1 cellular context compared by ENCODE assay signal in the genomic region with DNA sequence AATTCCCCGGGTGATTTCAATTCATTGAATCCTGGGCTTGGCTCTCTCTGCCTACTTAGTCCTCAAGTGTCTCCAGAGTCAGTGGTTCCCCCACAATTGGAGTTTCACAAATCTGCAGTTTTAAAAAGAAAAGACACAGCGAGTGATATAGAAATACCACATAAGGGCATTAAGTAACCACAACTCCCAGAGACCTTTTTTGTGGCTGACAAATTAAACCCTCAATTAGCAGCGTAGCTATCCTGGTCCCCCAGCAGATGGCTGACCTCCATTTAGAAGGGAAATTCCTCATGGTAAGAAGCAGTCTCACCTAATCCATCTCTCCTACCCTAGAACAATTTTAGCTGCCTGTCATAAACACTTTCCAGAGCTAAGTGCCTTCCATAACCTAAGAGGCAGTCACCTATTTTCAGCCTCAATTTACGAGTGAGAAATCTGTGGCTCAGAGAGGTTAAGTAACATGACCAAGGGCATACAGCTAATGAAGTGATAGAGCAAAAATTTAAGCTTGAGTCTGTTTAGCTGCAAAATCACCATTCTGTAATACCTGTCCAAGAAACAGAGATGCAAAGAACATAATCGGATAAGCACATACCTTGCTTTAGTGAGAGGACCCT.
TF ChIP-seq lines count a peak whose summit lies in the region.

No MANE protein-coding gene starts in this region.

TF ChIP-seq in GM23338, 12 proteins besides CTCF, POLR2A, EP300 and RAD21:
- TF ChIP-seq, protein P1, sequence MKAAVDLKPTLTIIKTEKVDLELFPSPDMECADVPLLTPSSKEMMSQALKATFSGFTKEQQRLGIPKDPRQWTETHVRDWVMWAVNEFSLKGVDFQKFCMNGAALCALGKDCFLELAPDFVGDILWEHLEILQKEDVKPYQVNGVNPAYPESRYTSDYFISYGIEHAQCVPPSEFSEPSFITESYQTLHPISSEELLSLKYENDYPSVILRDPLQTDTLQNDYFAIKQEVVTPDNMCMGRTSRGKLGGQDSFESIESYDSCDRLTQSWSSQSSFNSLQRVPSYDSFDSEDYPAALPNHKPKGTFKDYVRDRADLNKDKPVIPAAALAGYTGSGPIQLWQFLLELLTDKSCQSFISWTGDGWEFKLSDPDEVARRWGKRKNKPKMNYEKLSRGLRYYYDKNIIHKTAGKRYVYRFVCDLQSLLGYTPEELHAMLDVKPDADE (IDR thresholded peaks at IDR 0.05): no peak
- no peak for TF ChIP-seq NANOG (IDR thresholded peaks at IDR 0.05; ENCODE audit: borderline replicate concordance)
- TF ChIP-seq JUNB (IDR thresholded peaks at IDR 0.05; ENCODE audit: unreplicated experiment): no peak
- TF ChIP-seq, protein P2, sequence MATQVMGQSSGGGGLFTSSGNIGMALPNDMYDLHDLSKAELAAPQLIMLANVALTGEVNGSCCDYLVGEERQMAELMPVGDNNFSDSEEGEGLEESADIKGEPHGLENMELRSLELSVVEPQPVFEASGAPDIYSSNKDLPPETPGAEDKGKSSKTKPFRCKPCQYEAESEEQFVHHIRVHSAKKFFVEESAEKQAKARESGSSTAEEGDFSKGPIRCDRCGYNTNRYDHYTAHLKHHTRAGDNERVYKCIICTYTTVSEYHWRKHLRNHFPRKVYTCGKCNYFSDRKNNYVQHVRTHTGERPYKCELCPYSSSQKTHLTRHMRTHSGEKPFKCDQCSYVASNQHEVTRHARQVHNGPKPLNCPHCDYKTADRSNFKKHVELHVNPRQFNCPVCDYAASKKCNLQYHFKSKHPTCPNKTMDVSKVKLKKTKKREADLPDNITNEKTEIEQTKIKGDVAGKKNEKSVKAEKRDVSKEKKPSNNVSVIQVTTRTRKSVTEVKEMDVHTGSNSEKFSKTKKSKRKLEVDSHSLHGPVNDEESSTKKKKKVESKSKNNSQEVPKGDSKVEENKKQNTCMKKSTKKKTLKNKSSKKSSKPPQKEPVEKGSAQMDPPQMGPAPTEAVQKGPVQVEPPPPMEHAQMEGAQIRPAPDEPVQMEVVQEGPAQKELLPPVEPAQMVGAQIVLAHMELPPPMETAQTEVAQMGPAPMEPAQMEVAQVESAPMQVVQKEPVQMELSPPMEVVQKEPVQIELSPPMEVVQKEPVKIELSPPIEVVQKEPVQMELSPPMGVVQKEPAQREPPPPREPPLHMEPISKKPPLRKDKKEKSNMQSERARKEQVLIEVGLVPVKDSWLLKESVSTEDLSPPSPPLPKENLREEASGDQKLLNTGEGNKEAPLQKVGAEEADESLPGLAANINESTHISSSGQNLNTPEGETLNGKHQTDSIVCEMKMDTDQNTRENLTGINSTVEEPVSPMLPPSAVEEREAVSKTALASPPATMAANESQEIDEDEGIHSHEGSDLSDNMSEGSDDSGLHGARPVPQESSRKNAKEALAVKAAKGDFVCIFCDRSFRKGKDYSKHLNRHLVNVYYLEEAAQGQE (IDR thresholded peaks at IDR 0.05; ENCODE audit: unreplicated experiment): no peak
- TF ChIP-seq EZH2 (IDR thresholded peaks at IDR 0.05; ENCODE audit: low read depth, unreplicated experiment): no peak
- no peak for TF ChIP-seq STAT1 (IDR thresholded peaks at IDR 0.05; ENCODE audit: unreplicated experiment)
